Comparison of ENCODE assay signal across 8 cellular contexts in genomic region chr2:240568678-240569522, GRCh38. TPM values are rescaled to one million over a fixed set of nuclear protein-coding genes. Genes with fewer than 3 reads are reported as not detected.
DNase-seq lines count a peak whose midpoint lies in the region; ATAC-seq and TF ChIP-seq lines count a peak whose summit lies in the region.

No MANE protein-coding gene starts in this region.

- RAD21 ChIA-PET in HCT116 (lab: Charles Lee; ENCODE audit: low non-redundant PET in 1 of 2, low total read pairs in 2 of 2, uncharacterized antibody in 2 of 2, unreplicated experiment in 2 of 2), result no interaction called here

- CTCF ChIA-PET in HCT116 (lab: Charles Lee), result interaction anchor here (1.7 kb wide), 1 partner anchor 11 kb away, joined by 7 read pairs; no protein-coding TSS in a partner anchor

- H3K4me1 ChIP-seq in HCT116 (ENCODE audit: control insufficient read depth in 1 of 2, insufficient read depth in 2 of 2, low read length in 2 of 2), result peaks cover 42 to 59% of the 10 kb centered on the region in 2 experiments
- H3K4me1 ChIP-seq in mucosa of descending colon (ENCODE audit: low read depth), result peaks cover 57% of the 10 kb centered on the region
- H3K4me1 ChIP-seq in thoracic aorta (ENCODE audit: control insufficient read depth in 1 of 2, low read depth in 2 of 2), result peaks cover 26 to 51% of the 10 kb centered on the region in 2 donors

- TF ChIP-seq CTCF in HCT116 (IDR thresholded peaks at IDR 0.05 in 2 of 3, conservative IDR thresholded peaks at IDR 0.05 in 1 of 3; ENCODE audit: borderline replicate concordance in 1 of 3, insufficient read depth in 1 of 3, low read depth in 2 of 3, low read length in 2 of 3), result no peak
- no peak for TF ChIP-seq CTCF in mucosa of descending colon (IDR thresholded peaks at IDR 0.05)
- TF ChIP-seq CTCF in thoracic aorta (IDR thresholded peaks at IDR 0.05), result no peak

- no peak for TF ChIP-seq RAD21 in HCT116 (IDR thresholded peaks at IDR 0.05; ENCODE audit: low read depth)

- peak overlapping the region; percentile 82 for H3K9ac ChIP-seq in HCT116 (ENCODE audit: low read length)

- H3K27me3 ChIP-seq in HCT116 (ENCODE audit: insufficient read depth, low read length) (no peaks in the 10 kb centered on the region), thoracic aorta (replicated peaks; ENCODE audit: insufficient read depth) (no peaks in the 10 kb centered on the region)

- no peak overlapping the region for H2AFZ ChIP-seq in HCT116 (ENCODE audit: low read depth, low read length, poor library complexity, severe bottlenecking)

- H3K4me2 ChIP-seq in HCT116 (ENCODE audit: low read length), result peak overlapping the region; percentile 92

- no peaks in the 10 kb centered on the region for H4K20me1 ChIP-seq in HCT116 (ENCODE audit: insufficient read depth)

- H3K27ac ChIP-seq in HCT116 (ENCODE audit: low read depth, low read length) (peak overlapping the region; percentile 93), thoracic aorta (peak overlapping the region; percentile 62 to 73)

- H3K4me3 ChIP-seq in HCT116 (replicated peaks in 1 of 2; ENCODE audit: low read depth in 1 of 2, low read length in 2 of 2) (peak overlapping the region; percentile 54 to 76), mucosa of descending colon (peak overlapping the region; percentile 43), thoracic aorta (peak overlapping the region; percentile 89)

- no peaks in the 10 kb centered on the region for H3K9me3 ChIP-seq in HCT116 (ENCODE audit: control insufficient read depth in 1 of 2, insufficient read depth in 1 of 2, low read depth in 1 of 2, low read length in 2 of 2)
- no peaks in the 10 kb centered on the region for H3K9me3 ChIP-seq in mucosa of descending colon
- no peaks in the 10 kb centered on the region for H3K9me3 ChIP-seq in thoracic aorta

- intact Hi-C loops in HCT116 (cut with micrococcal nuclease), result loop anchor here (5.0 to 10.0 kb wide), 2 partner anchors 57 to 334 kb away; no protein-coding TSS in a partner anchor
- intact Hi-C loops in mucosa of descending colon (cut with DNase I, micrococcal nuclease), result no loop called here

- POLR2A ChIA-PET in HCT116 (lab: Charles Lee), result interaction anchor here (1.0 kb wide), 1 partner anchor 11 kb away, joined by 4 read pairs; no protein-coding TSS in a partner anchor

- no peaks in the 10 kb centered on the region for H3K36me3 ChIP-seq in HCT116 (ENCODE audit: control insufficient read depth in 1 of 2, insufficient read depth in 2 of 2, low read length in 2 of 2)
- H3K36me3 ChIP-seq in mucosa of descending colon (ENCODE audit: low read depth), result peaks cover 3% of the 10 kb centered on the region
- no peaks in the 10 kb centered on the region for H3K36me3 ChIP-seq in thoracic aorta

- TF ChIP-seq POLR2A in HCT116 (IDR thresholded peaks at IDR 0.05; ENCODE audit: borderline replicate concordance, extremely low read depth, insufficient read depth, insufficient read length) (no peak), erythroblast (IDR thresholded peaks at IDR 0.05; ENCODE audit: low read length) (no peak)

- H3K79me2 ChIP-seq in HCT116 (ENCODE audit: insufficient read depth, low read length), result peaks cover 35% of the 10 kb centered on the region; the same call in 1 of the 2 replicates

- H3K9me2 ChIP-seq in HCT116 (ENCODE audit: insufficient read depth), result no peaks in the 10 kb centered on the region

- no TSS peak for BruUV-seq in HCT116 (replicated peaks; lab: Mats Ljungman, UMichigan)

- ATAC-seq in HCT116 (peak; percentile 3; the same call in 1 of the 2 replicates), mucosa of descending colon (peak; percentile 13), thoracic aorta (ENCODE audit: insufficient number of reproducible peaks, low FRiP score, low read depth) (peak; percentile 25)

- DNase-seq in DMS153 (lab: John Stamatoyannopoulos, UW) (peak; percentile 12), DMS153 treated with DMSO at 0.1 percent for 48 hours (lab: John Stamatoyannopoulos, UW; ENCODE audit: unreplicated experiment) (no peak), HCT116 (ENCODE audit: low read depth, low spot score) (no peak), NCI-H2171 treated with DMSO at 0.1 percent for 48 hours (lab: John Stamatoyannopoulos, UW) (peak; percentile 18), activated T-cell treated with anti-CD3 and anti-CD28 coated beads for 48 hours (ENCODE audit: low read depth) (peak; percentile 45), erythroblast (lab: John Stamatoyannopoulos, UW) (peak; percentile 84 to 90), mucosa of descending colon (peak; percentile 75 to 82 (median 80)), thoracic aorta (ENCODE audit: low spot score) (no peak)

TF ChIP-seq in HCT116, 20 proteins besides CTCF, POLR2A, EP300 and RAD21:
- TF ChIP-seq POLR2AphosphoS5 (IDR thresholded peaks at IDR 0.05; ENCODE audit: low read depth, low read length) (0 out of 2 replicates have a peak, but pooled peaks have one; percentile 14), ZFX (IDR thresholded peaks at IDR 0.05) (peak; percentile 66), EZH2phosphoT487 (IDR thresholded peaks at IDR 0.05; ENCODE audit: borderline replicate concordance) (no peak)

RNA-seq across cellular contexts. Expression of gene RNPEPL1, which starts 0.6 kb away (rescaled TPM):
- total RNA-seq in HCT116 (2021; ENCODE audit: unreplicated experiment) (49.7 TPM), mucosa of descending colon (100 to 1,000 TPM in 1 of 3 donors, 10 to 100 TPM in 2; 76.4 to 119 (median 76.9) TPM), thoracic aorta (100 to 1,000 TPM in 1 of 2 donors, 10 to 100 TPM in 1; 71.1 to 101 TPM)
- polyA plus RNA-seq in HCT116 (2012), result 56.1 and 58.0 TPM in 2 replicates

RNA-seq across cellular contexts. Expression of gene DUSP28, which starts 8.7 kb away (rescaled TPM):
- total RNA-seq in HCT116 (2021; ENCODE audit: unreplicated experiment) (5.6 TPM), mucosa of descending colon (1 to 10 TPM; 3.5 to 5.3 (median 4.3) TPM), thoracic aorta (10 to 100 TPM in 1 of 2 donors, 1 to 10 TPM in 1; 5.8 to 14.3 TPM)
- polyA plus RNA-seq in HCT116 (2012), result 5.0 and 8.8 TPM in 2 replicates

RNA-seq across cellular contexts. Expression of gene ANKMY1, which starts 11.1 kb away (rescaled TPM):
- 28.3 TPM for total RNA-seq in HCT116 (2021; ENCODE audit: unreplicated experiment)
- polyA plus RNA-seq in HCT116 (2012), result 22.6 and 23.2 TPM in 2 replicates
- total RNA-seq in mucosa of descending colon, result 10 to 100 TPM; 23.0 to 32.7 (median 23.5) TPM
- 10 to 100 TPM; 20.0 to 44.8 TPM for total RNA-seq in thoracic aorta

RNA-seq across cellular contexts. Expression of gene CAPN10, which starts 17.6 kb away (rescaled TPM):
- total RNA-seq in HCT116 (2021; ENCODE audit: unreplicated experiment), result 40.7 TPM
- 22.2 and 24.0 TPM in 2 replicates for polyA plus RNA-seq in HCT116 (2012)
- 10 to 100 TPM; 34.0 to 55.5 (median 40.4) TPM for total RNA-seq in mucosa of descending colon
- 10 to 100 TPM; 33.3 to 38.2 TPM for total RNA-seq in thoracic aorta

RNA-seq across cellular contexts. Expression of gene GPR35, which starts 56.4 kb away (rescaled TPM):
- total RNA-seq in HCT116 (2021; ENCODE audit: unreplicated experiment) (4.2 TPM), mucosa of descending colon (100 to 1,000 TPM in 1 of 3 donors, 10 to 100 TPM in 2; 47.1 to 132 (median 76.8) TPM), thoracic aorta (1 to 10 TPM; 3.4 to 5.8 TPM)
- 4.7 and 5.5 TPM in 2 replicates for polyA plus RNA-seq in HCT116 (2012)

Comparison
In these comparisons a context has a peak if more than half of its experiments do, and no peak if none do; other contexts are left out.
1. DNase-seq: peak in DMS153 (single experiment), NCI-H2171 treated with DMSO at 0.1 percent for 48 hours (single experiment), activated T-cell treated with anti-CD3 and anti-CD28 coated beads for 48 hours (single experiment), erythroblast (2 of 2) and mucosa of descending colon (3 of 3); none in DMS153 treated with DMSO at 0.1 percent for 48 hours (single experiment), HCT116 (single experiment) and thoracic aorta (single experiment).
2. Peak in every context shown above with its lines, with median percentiles within 50 percentile points of each other: ATAC-seq and H3K4me3 ChIP-seq.